ENCODE assay signal across 8 cellular contexts in the genomic region with DNA sequence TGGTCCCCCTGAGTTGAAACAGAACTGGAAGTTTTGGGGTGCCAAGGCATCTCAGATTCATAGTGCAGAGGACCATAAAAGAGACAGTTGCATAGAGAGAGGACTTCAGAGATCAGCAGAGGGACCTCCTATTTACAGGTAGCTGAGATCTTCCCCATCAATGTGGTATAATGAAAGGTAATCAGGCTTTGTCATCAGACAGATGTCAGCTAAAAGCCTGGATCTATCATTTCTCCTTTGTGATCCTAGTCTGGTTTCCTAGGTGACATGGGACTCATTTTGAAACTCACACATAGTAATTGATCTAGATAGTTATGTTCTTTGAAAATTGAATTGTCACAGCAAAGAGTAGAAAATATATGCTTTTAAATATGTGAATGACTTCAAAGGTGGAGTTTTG.
"Had no signal": no experiment of that assay in that cellular context is flagged by ENCODE, and none has a peak within 500 bp of the region (broad histone marks: within the 10 kb centered on the region; RNA-seq: fewer than 3 reads in every experiment).

No MANE protein-coding gene starts in this region.

- H3K9ac ChIP-seq: GM23248 had no signal

- H2AFZ ChIP-seq: GM23248 had no signal

- H3K27ac ChIP-seq: GM23248, HL-60 had no signal

- H3K4me3 Mint-ChIP-seq: HFFc6 had no signal

- H3K36me3 ChIP-seq: HAP-1 had no signal

- H3K9me3 ChIP-seq: HAP-1 had no signal

- H3K4me1 ChIP-seq: HAP-1 had no signal

- DNase-seq: GM23248, GOT3, H7, HFFc6, IMR-90 had no signal

- H3K27ac Mint-ChIP-seq: HFFc6 had no signal

- ATAC-seq: HCT116 had no signal

- H3K4me3 ChIP-seq: GM23248, HAP-1 had no signal
